In the genomic region with DNA sequence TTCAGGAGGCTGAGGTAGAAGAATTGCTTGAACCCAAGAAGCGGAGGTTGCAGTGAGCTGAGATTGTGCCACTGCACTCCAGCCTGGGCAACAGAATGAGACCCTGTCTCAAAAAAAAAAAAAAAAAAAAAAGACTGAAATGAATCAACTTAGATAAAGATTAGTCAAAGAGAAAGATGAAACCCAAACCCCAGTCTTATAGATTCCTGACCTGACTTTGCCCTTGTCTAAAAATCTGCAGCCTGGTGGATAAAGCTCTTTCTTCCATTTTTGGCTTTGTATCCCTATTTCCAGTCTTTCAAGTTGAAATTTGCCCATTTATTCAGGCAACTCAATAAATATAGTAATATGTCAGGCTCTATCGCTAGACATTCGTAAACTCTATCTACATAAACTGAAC, we compare ENCODE assay signal across 29 cellular contexts. TPM values are rescaled to one million over a fixed set of nuclear protein-coding genes. Genes with fewer than 3 reads are reported as not detected.
DNase-seq lines count a peak whose midpoint lies in the region; ATAC-seq and TF ChIP-seq lines count a peak whose summit lies in the region.
"Had no signal": no experiment of that assay in that cellular context is flagged by ENCODE, and none has a peak within 500 bp of the region (broad histone marks: within the 10 kb centered on the region; RNA-seq: fewer than 3 reads in every experiment).

No MANE protein-coding gene starts in this region.

- no peaks in the 10 kb centered on the region for H3K36me3 Mint-ChIP-seq in glutamatergic neuron (ENCODE audit: unreplicated experiment)
- H3K36me3 Mint-ChIP-seq: activated naive CD8-positive, alpha-beta T cell treated with anti-CD3 and anti-CD28 coated beads, Interleukin-2, amount 10 ng/mL, durations not matched to agents 7 days and 5 days; CD8-positive, alpha-beta memory T cell; natural killer cell treated with Interleukin-12 subunit alpha and Interleukin-12 subunit beta and Interleukin-15 and Interleukin-18, amount 100 ng/mL, for 72 hours had no signal

- no peaks in the 10 kb centered on the region for H3K9me3 Mint-ChIP-seq in glutamatergic neuron (ENCODE audit: unreplicated experiment)
- H3K9me3 Mint-ChIP-seq: activated naive CD8-positive, alpha-beta T cell treated with anti-CD3 and anti-CD28 coated beads, Interleukin-2, amount 10 ng/mL, durations not matched to agents 7 days and 5 days; CD8-positive, alpha-beta memory T cell; endodermal cell; natural killer cell treated with Interleukin-12 subunit alpha and Interleukin-12 subunit beta and Interleukin-15 and Interleukin-18, amount 100 ng/mL, for 72 hours had no signal

- H3K27me3 Mint-ChIP-seq in glutamatergic neuron (ENCODE audit: unreplicated experiment), result no peaks in the 10 kb centered on the region

- H3K27ac Mint-ChIP-seq in glutamatergic neuron (ENCODE audit: unreplicated experiment), result no peak overlapping the region
- H3K27ac Mint-ChIP-seq: activated naive CD8-positive, alpha-beta T cell treated with anti-CD3 and anti-CD28 coated beads, Interleukin-2, amount 10 ng/mL, durations not matched to agents 7 days and 5 days; CD8-positive, alpha-beta memory T cell; natural killer cell treated with Interleukin-12 subunit alpha and Interleukin-12 subunit beta and Interleukin-15 and Interleukin-18, amount 100 ng/mL, for 72 hours had no signal

- no peaks in the 10 kb centered on the region for H3K4me1 Mint-ChIP-seq in glutamatergic neuron (ENCODE audit: low read depth, unreplicated experiment)
- H3K4me1 Mint-ChIP-seq: CD8-positive, alpha-beta memory T cell; endodermal cell had no signal

- ATAC-seq in GM18499 (IDR thresholded peaks at IDR 0.05; ENCODE audit: insufficient read depth, unreplicated experiment), result peak; percentile 42
- ATAC-seq in GM18870 (IDR thresholded peaks at IDR 0.05; ENCODE audit: unreplicated experiment), result peak; percentile 43
- peak; percentile 33 for ATAC-seq in HG02798 (IDR thresholded peaks at IDR 0.05; ENCODE audit: poor library complexity, unreplicated experiment)
- ATAC-seq in HG03565 (IDR thresholded peaks at IDR 0.05; ENCODE audit: unreplicated experiment), result peak; percentile 36
- ATAC-seq in Right ventricle myocardium superior (ENCODE audit: poor library complexity), result no peak
- ATAC-seq: esophagus mucosa; lower lobe of right lung; natural killer cell treated with Interleukin-12 subunit alpha and Interleukin-12 subunit beta and Interleukin-15 and Interleukin-18, amount 100 ng/mL, for 72 hours had no signal

- no peak for DNase-seq in Right ventricle myocardium superior
- no peak for DNase-seq in putamen (ENCODE audit: low spot score)
- DNase-seq in glutamatergic neuron, result no peak
- DNase-seq: ACHN; activated CD4-positive, alpha-beta T cell treated with anti-CD3 and anti-CD28 coated beads, Interleukin-2, amount 50 U/mL, for 48 hours; activated CD4-positive, CD25-positive, alpha-beta regulatory T cell; activated CD8-positive, alpha-beta memory T cell treated with anti-CD3 and anti-CD28 coated beads, Interleukin-2, amount 50 U/mL, for 4 hours; activated naive CD8-positive, alpha-beta T cell treated with anti-CD3 and anti-CD28 coated beads, Interleukin-2, amount 10 ng/mL, durations not matched to agents 7 days and 5 days; caudate nucleus; CD8-positive, alpha-beta memory T cell; cortex of kidney; DMS153; lower lobe of right lung; NCI-H1417 treated with DMSO at 0.1 percent for 48 hours; NCI-H2081 treated with DMSO at 0.1 percent for 48 hours; NCI-H345; NCI-H748 treated with DMSO at 0.1 percent for 48 hours; retina; small intestine; T-helper 1 cell; transverse colon had no signal

- no peak overlapping the region for H3K4me3 Mint-ChIP-seq in glutamatergic neuron (ENCODE audit: unreplicated experiment)
- H3K4me3 Mint-ChIP-seq: activated naive CD8-positive, alpha-beta T cell treated with anti-CD3 and anti-CD28 coated beads, Interleukin-2, amount 10 ng/mL, durations not matched to agents 7 days and 5 days; CD8-positive, alpha-beta memory T cell; endodermal cell; natural killer cell treated with Interleukin-12 subunit alpha and Interleukin-12 subunit beta and Interleukin-15 and Interleukin-18, amount 100 ng/mL, for 72 hours had no signal

- intact Hi-C loops in Right ventricle myocardium superior (cut with DNase I), result no loop called here

- TF ChIP-seq CTCF in glutamatergic neuron (IDR thresholded peaks at IDR 0.05; ENCODE audit: partially characterized antibody, unreplicated experiment), result no peak

RNA-seq across cellular contexts. Expression of a gene that starts 39.3 kb away (rescaled TPM):
- total RNA-seq in Right ventricle myocardium superior (1.6 TPM), glutamatergic neuron (ENCODE audit: unreplicated experiment) (not detected)
- total RNA-seq: lower lobe of right lung; natural killer cell treated with Interleukin-12 subunit alpha and Interleukin-12 subunit beta and Interleukin-15 and Interleukin-18, amount 100 ng/mL, for 72 hours; RPMI7951 had no signal

RNA-seq across cellular contexts. Expression of a gene that starts 46.9 kb away (rescaled TPM):
- 24.0 TPM for total RNA-seq in Right ventricle myocardium superior
- 1.5 TPM for total RNA-seq in glutamatergic neuron (ENCODE audit: unreplicated experiment)
